In the genomic region with DNA sequence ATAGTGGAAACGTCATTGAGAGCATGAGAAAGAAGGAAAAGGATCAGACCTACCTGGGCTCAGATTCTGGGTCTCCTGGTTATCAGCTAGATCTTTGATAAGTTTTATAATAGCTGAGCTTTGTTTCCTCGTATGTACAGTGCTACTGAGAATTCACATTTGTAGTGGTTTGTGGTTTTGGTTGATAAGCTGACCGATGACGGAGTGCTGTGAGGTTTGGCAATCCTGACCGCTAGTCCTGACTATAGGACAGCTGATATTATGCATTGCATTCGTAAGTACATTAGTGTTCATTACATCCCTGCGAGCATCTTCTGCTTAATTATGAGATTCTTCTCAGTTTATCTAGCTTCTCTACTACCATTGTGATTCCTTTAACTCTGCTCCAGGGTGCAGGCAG, we compare ENCODE assay signal across 17 cellular contexts.
DNase-seq lines count a peak whose midpoint lies in the region; ATAC-seq, FAIRE-seq and TF ChIP-seq lines count a peak whose summit lies in the region.
"Had no signal": no experiment of that assay in that cellular context is flagged by ENCODE, and none has a peak within 500 bp of the region (broad histone marks: within the 10 kb centered on the region; RNA-seq: fewer than 3 reads in every experiment).

No MANE protein-coding gene starts in this region.

- DNase-seq in NOMO-1 treated with DMSO at 0.1 percent for 48 hours (lab: John Stamatoyannopoulos, UW; ENCODE audit: unreplicated experiment) (peak; percentile 19), NOMO-1 treated with dmso at 0.1 percent for 144 hours (lab: John Stamatoyannopoulos, UW; ENCODE audit: unreplicated experiment) (no peak), HTR-8/SVneo (ENCODE audit: insufficient read length, low spot score) (no peak), urothelium cell line (ENCODE audit: low spot score) (peak; percentile 20), NCI-H2029 treated with DMSO at 0.1 percent for 48 hours (lab: John Stamatoyannopoulos, UW) (no peak), HFFc6 (no peak)
- DNase-seq: 8988T; activated CD4-positive, CD25-positive, alpha-beta regulatory T cell; DMS79; immature natural killer cell; naive B cell; NCI-H187 treated with DMSO at 0.1 percent for 48 hours; PC-3 had no signal

- peak; percentile 33 for ATAC-seq in activated T-helper 17 cell treated with anti-CD3 and anti-CD28 coated beads, Interleukin-2, amount 50 U/mL, for 72 hours (replicated peaks)
- no peak for ATAC-seq in HG03045 (IDR thresholded peaks at IDR 0.05; ENCODE audit: unreplicated experiment)
- ATAC-seq: esophagus mucosa, PC-3 had no signal

- no peaks in the 10 kb centered on the region for H3K27me3 Mint-ChIP-seq in activated T-helper 17 cell treated with anti-CD3 and anti-CD28 coated beads, Interleukin-2, amount 50 U/mL, for 72 hours
- H3K27me3 Mint-ChIP-seq in HFFc6 (ENCODE audit: insufficient read depth), result peaks cover 2% of the 10 kb centered on the region
- H3K27me3 Mint-ChIP-seq: central memory CD8-positive, alpha-beta T cell had no signal

- no peaks in the 10 kb centered on the region for H3K36me3 Mint-ChIP-seq in activated T-helper 17 cell treated with anti-CD3 and anti-CD28 coated beads, Interleukin-2, amount 50 U/mL, for 72 hours (ENCODE audit: low read depth)
- no peaks in the 10 kb centered on the region for H3K36me3 Mint-ChIP-seq in HFFc6 (ENCODE audit: low read depth)
- H3K36me3 Mint-ChIP-seq: naive B cell had no signal

- H3K4me1 Mint-ChIP-seq in activated T-helper 17 cell treated with anti-CD3 and anti-CD28 coated beads, Interleukin-2, amount 50 U/mL, for 72 hours, result peaks cover 8% of the 10 kb centered on the region
- H3K4me1 Mint-ChIP-seq in HFFc6 (ENCODE audit: low read depth), result peaks cover 19% of the 10 kb centered on the region
- H3K4me1 Mint-ChIP-seq: central memory CD8-positive, alpha-beta T cell; immature natural killer cell; naive B cell had no signal

- FAIRE-seq in HTR-8/SVneo (lab: Jason Lieb, UNC), result peak; percentile 28
- FAIRE-seq in urothelium cell line (lab: Jason Lieb, UNC), result no peak

- TF ChIP-seq CTCF in HFFc6 (IDR thresholded peaks at IDR 0.05), result no peak

- H3K9me3 Mint-ChIP-seq in activated T-helper 17 cell treated with anti-CD3 and anti-CD28 coated beads, Interleukin-2, amount 50 U/mL, for 72 hours, result no peaks in the 10 kb centered on the region
- H3K9me3 Mint-ChIP-seq in HFFc6, result no peaks in the 10 kb centered on the region; the same call in 1 of the 2 replicates
- H3K9me3 Mint-ChIP-seq: central memory CD8-positive, alpha-beta T cell had no signal

- no peak overlapping the region for H3K4me3 Mint-ChIP-seq in activated T-helper 17 cell treated with anti-CD3 and anti-CD28 coated beads, Interleukin-2, amount 50 U/mL, for 72 hours
- H3K4me3 Mint-ChIP-seq in HFFc6, result no peak overlapping the region
- H3K4me3 Mint-ChIP-seq: central memory CD8-positive, alpha-beta T cell; immature natural killer cell; naive B cell had no signal

- H3K27ac Mint-ChIP-seq in activated T-helper 17 cell treated with anti-CD3 and anti-CD28 coated beads, Interleukin-2, amount 50 U/mL, for 72 hours, result no peak overlapping the region
- H3K27ac Mint-ChIP-seq in HFFc6, result no peak overlapping the region
- H3K27ac Mint-ChIP-seq: immature natural killer cell, naive B cell had no signal

Comparison
In these comparisons a context has a peak if more than half of its experiments do, and no peak if none do; other contexts are left out.
1. DNase-seq: peak in NOMO-1 treated with DMSO at 0.1 percent for 48 hours (single experiment) and urothelium cell line (single experiment); none in NOMO-1 treated with dmso at 0.1 percent for 144 hours (single experiment), HTR-8/SVneo (single experiment), NCI-H2029 treated with DMSO at 0.1 percent for 48 hours (single experiment) and HFFc6 (single experiment).